Comparison of ENCODE assay signal across 18 cellular contexts in the genomic region with DNA sequence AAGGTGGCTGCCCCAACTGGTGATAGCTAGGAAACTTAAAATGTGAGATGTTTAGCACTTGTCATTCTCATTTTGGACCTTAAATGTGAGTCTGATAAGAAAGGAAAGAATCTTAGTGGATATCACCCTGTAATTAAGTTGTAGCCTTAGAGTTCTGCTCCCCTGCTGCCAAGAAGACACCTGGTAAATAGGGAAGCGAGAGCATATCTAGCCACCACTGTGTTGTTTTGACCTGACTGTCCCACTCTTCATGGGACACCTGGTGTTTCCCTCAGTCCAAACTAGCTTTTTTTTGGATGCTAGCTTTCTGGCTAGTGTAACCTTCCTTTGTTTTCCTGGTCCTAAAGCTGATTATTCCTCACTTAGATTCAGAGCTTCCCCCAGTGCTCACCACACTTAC.
DNase-seq lines count a peak whose midpoint lies in the region; ATAC-seq, FAIRE-seq and TF ChIP-seq lines count a peak whose summit lies in the region.
"Had no signal": no experiment of that assay in that cellular context is flagged by ENCODE, and none has a peak within 500 bp of the region (broad histone marks: within the 10 kb centered on the region; RNA-seq: fewer than 3 reads in every experiment).

No MANE protein-coding gene starts in this region.

- DNase-seq in GM12891 (ENCODE audit: insufficient read length, low spot score): no peak
- no peak for DNase-seq in omental fat pad (ENCODE audit: low spot score)
- no peak for DNase-seq in stimulated activated CD4-positive, alpha-beta T cell treated with anti-CD3 and anti-CD28 coated beads, Interleukin-2, amount 100 ng/mL, for 24 hours
- no peak for DNase-seq in mesenchymal stem cell
- DNase-seq in central memory CD4-positive, alpha-beta T cell: no peak
- DNase-seq: activated CD4-positive, CD25-positive, alpha-beta regulatory T cell; amniotic stem cell; CD8-positive, alpha-beta memory T cell; mammary epithelial cell; NCI-H2081 treated with DMSO at 0.1 percent for 48 hours; NCI-H82; nucleus accumbens; spleen; upper lobe of left lung had no signal

- TF ChIP-seq POLR2A in GM12891 (IDR thresholded peaks at IDR 0.05; ENCODE audit: low read depth, low read length): no peak

- no peak overlapping the region for H3K27ac ChIP-seq in mesenchymal stem cell (ENCODE audit: low read length, poor library complexity, severe bottlenecking)
- H3K27ac ChIP-seq: SK-N-MC, spleen, upper lobe of left lung had no signal

- TF ChIP-seq CTCF in omental fat pad (IDR thresholded peaks at IDR 0.05): no peak

- H3K4ac ChIP-seq in mesenchymal stem cell (ENCODE audit: low read depth in 1 of 2, low read length in 2 of 2): no peak overlapping the region

- H2AFZ ChIP-seq in mesenchymal stem cell (ENCODE audit: low read depth, low read length): no peak overlapping the region

- no peak overlapping the region for H2BK12ac ChIP-seq in mesenchymal stem cell (ENCODE audit: low read length in 2 of 2)

- no peaks in the 10 kb centered on the region for H3K4me1 ChIP-seq in mesenchymal stem cell (ENCODE audit: control insufficient read depth, insufficient read depth, low read depth, low read length)
- H3K4me1 ChIP-seq: spleen, upper lobe of left lung had no signal

- no peak overlapping the region for H2BK120ac ChIP-seq in mesenchymal stem cell (ENCODE audit: low read depth, low read length)

- no peak overlapping the region for H3K4me2 ChIP-seq in mesenchymal stem cell (ENCODE audit: low read length, poor library complexity, severe bottlenecking)

- FAIRE-seq in GM12891 (lab: Jason Lieb, UNC): no peak

- ATAC-seq in GM19455 (IDR thresholded peaks at IDR 0.05; ENCODE audit: unreplicated experiment) (peak; percentile 62), HG02678 (IDR thresholded peaks at IDR 0.05; ENCODE audit: unreplicated experiment) (peak; percentile 89), HG03378 (IDR thresholded peaks at IDR 0.05; ENCODE audit: unreplicated experiment) (peak; percentile 56), omental fat pad (ENCODE audit: low FRiP score) (no peak)

- H3K4me3 ChIP-seq in mesenchymal stem cell (ENCODE audit: insufficient read depth in 1 of 2, low read depth in 1 of 2, low read length in 2 of 2): no peak overlapping the region
- H3K4me3 ChIP-seq: SK-N-MC, spleen, upper lobe of left lung had no signal

- no peak overlapping the region for H2BK5ac ChIP-seq in mesenchymal stem cell (ENCODE audit: low read depth, low read length, poor library complexity, severe bottlenecking)

- no peaks in the 10 kb centered on the region for H3K9me3 ChIP-seq in mesenchymal stem cell (ENCODE audit: control insufficient read depth, low read length)
- H3K9me3 ChIP-seq: spleen, upper lobe of left lung had no signal

- no peaks in the 10 kb centered on the region for H3K36me3 ChIP-seq in mesenchymal stem cell (ENCODE audit: control insufficient read depth in 1 of 2, insufficient read depth in 2 of 2, low read depth in 1 of 2, low read length in 2 of 2)
- H3K36me3 ChIP-seq: spleen, upper lobe of left lung had no signal

- H3K23ac ChIP-seq in mesenchymal stem cell (ENCODE audit: low read length in 2 of 2): no peak overlapping the region

- peaks cover 0 to 9% of the 10 kb centered on the region in 2 experiments for H3K27me3 ChIP-seq in mesenchymal stem cell (ENCODE audit: control insufficient read depth in 1 of 2, insufficient read depth in 1 of 2, low read length in 2 of 2)
- H3K27me3 ChIP-seq: spleen, upper lobe of left lung had no signal

- no peak overlapping the region for H2AK5ac ChIP-seq in mesenchymal stem cell (ENCODE audit: low read length, severe bottlenecking)

- H3K9ac ChIP-seq in mesenchymal stem cell (ENCODE audit: low read length): no peak overlapping the region

- H2BK15ac ChIP-seq in mesenchymal stem cell (ENCODE audit: low read depth, poor library complexity, severe bottlenecking): no peak overlapping the region

- no peak overlapping the region for H3K14ac ChIP-seq in mesenchymal stem cell (ENCODE audit: low read length in 2 of 2)

- H3K18ac ChIP-seq in mesenchymal stem cell (ENCODE audit: low read depth in 1 of 2, low read length in 2 of 2): no peak overlapping the region

- H4K8ac ChIP-seq in mesenchymal stem cell (ENCODE audit: low read length): no peak overlapping the region

- no peaks in the 10 kb centered on the region for H3K79me1 ChIP-seq in mesenchymal stem cell (replicated peaks; ENCODE audit: low read length, poor library complexity, severe bottlenecking)

- 74% methylated on average over 1 of the region's 1 CpG for WGBS in mesenchymal stem cell

- H4K91ac ChIP-seq in mesenchymal stem cell (ENCODE audit: low read length): no peak overlapping the region

TF ChIP-seq in GM12891, 5 proteins besides CTCF, POLR2A, EP300 and RAD21:
- no peak for TF ChIP-seq POU2F2 (IDR thresholded peaks at IDR 0.05; ENCODE audit: low read depth, low read length)
- no peak for TF ChIP-seq PAX5 (IDR thresholded peaks at IDR 0.05; ENCODE audit: insufficient read depth, low read length, severe bottlenecking)
- 0 out of 2 replicates have a peak, but pooled peaks have one; percentile 35 for TF ChIP-seq SPI1 (IDR thresholded peaks at IDR 0.05; ENCODE audit: low read depth, low read length)
- no peak for TF ChIP-seq POLR2AphosphoS5 (IDR thresholded peaks at IDR 0.05; ENCODE audit: low read depth, low read length)
